Comparison of ENCODE assay signal across 12 cellular contexts in genomic region chr7:47186316-47186715, GRCh38.
DNase-seq lines count a peak whose midpoint lies in the region; ATAC-seq and TF ChIP-seq lines count a peak whose summit lies in the region.
"Had no signal": no experiment of that assay in that cellular context is flagged by ENCODE, and none has a peak within 500 bp of the region (broad histone marks: within the 10 kb centered on the region; RNA-seq: fewer than 3 reads in every experiment).

No MANE protein-coding gene starts in this region.

- TF ChIP-seq CTCF in mucosa of descending colon (IDR thresholded peaks at IDR 0.05) (no peak), tibial nerve (IDR thresholded peaks at IDR 0.05) (no peak)

- no peak overlapping the region for H3K27ac ChIP-seq in tibial nerve

- H3K27me3 ChIP-seq in tibial nerve = no peaks in the 10 kb centered on the region

- H3K4me3 ChIP-seq in mucosa of descending colon (no peak overlapping the region), tibial nerve (no peak overlapping the region)

- no peak for DNase-seq in mucosa of descending colon
- DNase-seq in activated naive CD4-positive, alpha-beta T cell treated with Interleukin-2 at 50 U/mL for 16 hours = no peak
- DNase-seq in NCI-H2029 (lab: John Stamatoyannopoulos, UW) = no peak
- no peak for DNase-seq in tibial nerve (ENCODE audit: low spot score in 2 of 2)
- no peak for DNase-seq in activated CD4-positive, alpha-beta T cell treated with anti-CD3 and anti-CD28 coated beads, Interleukin-2, amount 50 U/mL, for 48 hours
- DNase-seq: activated T-cell treated with anti-CD3 and anti-CD28 coated beads, Interleukin-2, amount 50 U/mL, for 72 hours; NCI-H1930; stimulated activated CD4-positive, alpha-beta T cell treated with anti-CD3 and anti-CD28 coated beads, Interleukin-2, amount 100 ng/mL, for 24 hours; SW 1271 had no signal

- H3K36me3 ChIP-seq in mucosa of descending colon (ENCODE audit: low read depth) (no peaks in the 10 kb centered on the region), tibial nerve (no peaks in the 10 kb centered on the region)

- TF ChIP-seq POLR2A in tibial nerve (IDR thresholded peaks at IDR 0.05) = no peak

- 75 to 80% methylated on average over 5 of the region's 5 CpGs for WGBS in tibial nerve, 2 donors

- H3K9me3 ChIP-seq in mucosa of descending colon = no peaks in the 10 kb centered on the region
- H3K9me3 ChIP-seq in tibial nerve = no peaks in the 10 kb centered on the region

- peak; percentile 87 for ATAC-seq in GM18870 (IDR thresholded peaks at IDR 0.05; ENCODE audit: unreplicated experiment)
- ATAC-seq in GM21717 (IDR thresholded peaks at IDR 0.05; ENCODE audit: unreplicated experiment) = peak; percentile 84
- peak; percentile 76 for ATAC-seq in HG03457 (IDR thresholded peaks at IDR 0.05; ENCODE audit: unreplicated experiment)
- peak; percentile 13 for ATAC-seq in mucosa of descending colon
- ATAC-seq: activated T-cell treated with anti-CD3 and anti-CD28 coated beads, Interleukin-2, amount 50 U/mL, for 72 hours had no signal

- intact Hi-C loops in mucosa of descending colon (cut with DNase I, micrococcal nuclease) = no loop called here

- TF ChIP-seq EP300 in tibial nerve (IDR thresholded peaks at IDR 0.05) = no peak

- H3K4me1 ChIP-seq in mucosa of descending colon (ENCODE audit: low read depth) = peaks cover 10% of the 10 kb centered on the region
- peaks cover 0 to 20% (median 9%) of the 10 kb centered on the region in 4 donors for H3K4me1 ChIP-seq in tibial nerve

Comparison
In these comparisons a context has a peak if more than half of its experiments do, and no peak if none do; other contexts are left out.
1. ATAC-seq: peak in every context shown above with its lines; median percentile 87 in GM18870; 84 in GM21717; 76 in HG03457; 13 in mucosa of descending colon.